1 cellular context compared by ENCODE assay signal in the genomic region with DNA sequence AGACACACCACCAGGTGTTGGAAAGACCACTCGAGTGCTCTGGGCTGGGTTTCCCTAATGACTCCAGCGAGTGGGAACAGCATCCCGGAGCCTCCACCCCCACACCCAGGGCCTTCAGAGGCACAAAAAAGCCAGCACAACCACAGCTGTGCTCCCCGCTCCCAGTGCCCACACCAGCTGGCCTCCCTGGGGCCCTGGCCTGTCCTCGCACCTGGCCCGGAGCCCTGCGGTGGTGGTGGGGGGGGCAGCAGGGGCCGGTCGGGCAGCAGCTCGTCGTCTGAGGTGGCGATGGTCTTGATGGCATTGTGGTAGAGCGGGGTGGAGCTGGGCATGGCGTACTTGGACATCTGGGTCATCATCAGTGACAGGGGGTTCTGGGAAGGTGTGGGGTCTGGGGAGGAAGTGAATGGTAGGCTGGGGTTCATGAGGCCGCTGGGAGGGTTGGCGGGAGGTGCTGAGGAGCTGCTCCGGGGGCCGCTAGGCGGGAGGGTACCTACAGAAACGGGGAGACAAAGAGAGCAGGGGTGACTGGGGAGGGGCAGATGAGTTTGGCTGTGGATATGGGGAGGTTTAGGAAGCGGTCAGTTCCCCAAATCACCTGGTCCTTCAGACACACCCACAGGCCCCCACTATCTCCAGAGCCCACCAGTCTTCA.
TF ChIP-seq lines count a peak whose summit lies in the region.

No MANE protein-coding gene starts in this region.

TF ChIP-seq in K562, 482 proteins besides CTCF, POLR2A, EP300 and RAD21:
- TF ChIP-seq SRSF1 (IDR thresholded peaks at IDR 0.05; ENCODE audit: low read depth, low read length): no peak
- TF ChIP-seq, protein P1, sequence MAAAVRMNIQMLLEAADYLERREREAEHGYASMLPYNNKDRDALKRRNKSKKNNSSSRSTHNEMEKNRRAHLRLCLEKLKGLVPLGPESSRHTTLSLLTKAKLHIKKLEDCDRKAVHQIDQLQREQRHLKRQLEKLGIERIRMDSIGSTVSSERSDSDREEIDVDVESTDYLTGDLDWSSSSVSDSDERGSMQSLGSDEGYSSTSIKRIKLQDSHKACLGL (CRISPR knock-in tag; IDR thresholded peaks at IDR 0.05; ENCODE audit: borderline replicate concordance, poor library complexity, severe bottlenecking): no peak
- TF ChIP-seq POLR2G (IDR thresholded peaks at IDR 0.05; ENCODE audit: low read depth, low read length): 0 out of 2 replicates have a peak, but pooled peaks have one; percentile 14
- TF ChIP-seq BRD4 (IDR thresholded peaks at IDR 0.05): no peak
- TF ChIP-seq, protein P2, sequence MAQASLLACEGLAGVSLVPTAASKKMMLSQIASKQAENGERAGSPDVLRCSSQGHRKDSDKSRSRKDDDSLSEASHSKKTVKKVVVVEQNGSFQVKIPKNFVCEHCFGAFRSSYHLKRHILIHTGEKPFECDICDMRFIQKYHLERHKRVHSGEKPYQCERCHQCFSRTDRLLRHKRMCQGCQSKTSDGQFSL (CRISPR knock-in tag; IDR thresholded peaks at IDR 0.05): 0 out of 2 replicates have a peak, but pooled peaks have one; percentile 62
- TF ChIP-seq, protein P2 (tag; IDR thresholded peaks at IDR 0.05): no peak
- TF ChIP-seq, protein P3, sequence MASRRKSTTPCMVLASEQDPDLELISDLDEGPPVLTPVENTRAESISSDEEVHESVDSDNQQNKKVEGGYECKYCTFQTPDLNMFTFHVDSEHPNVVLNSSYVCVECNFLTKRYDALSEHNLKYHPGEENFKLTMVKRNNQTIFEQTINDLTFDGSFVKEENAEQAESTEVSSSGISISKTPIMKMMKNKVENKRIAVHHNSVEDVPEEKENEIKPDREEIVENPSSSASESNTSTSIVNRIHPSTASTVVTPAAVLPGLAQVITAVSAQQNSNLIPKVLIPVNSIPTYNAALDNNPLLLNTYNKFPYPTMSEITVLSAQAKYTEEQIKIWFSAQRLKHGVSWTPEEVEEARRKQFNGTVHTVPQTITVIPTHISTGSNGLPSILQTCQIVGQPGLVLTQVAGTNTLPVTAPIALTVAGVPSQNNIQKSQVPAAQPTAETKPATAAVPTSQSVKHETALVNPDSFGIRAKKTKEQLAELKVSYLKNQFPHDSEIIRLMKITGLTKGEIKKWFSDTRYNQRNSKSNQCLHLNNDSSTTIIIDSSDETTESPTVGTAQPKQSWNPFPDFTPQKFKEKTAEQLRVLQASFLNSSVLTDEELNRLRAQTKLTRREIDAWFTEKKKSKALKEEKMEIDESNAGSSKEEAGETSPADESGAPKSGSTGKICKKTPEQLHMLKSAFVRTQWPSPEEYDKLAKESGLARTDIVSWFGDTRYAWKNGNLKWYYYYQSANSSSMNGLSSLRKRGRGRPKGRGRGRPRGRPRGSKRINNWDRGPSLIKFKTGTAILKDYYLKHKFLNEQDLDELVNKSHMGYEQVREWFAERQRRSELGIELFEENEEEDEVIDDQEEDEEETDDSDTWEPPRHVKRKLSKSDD (conservative IDR thresholded peaks at IDR 0.05; ENCODE audit: low read length): no peak
